1 cellular context compared by ENCODE assay signal in genomic region chr16:2474877-2475412, GRCh38.
TF ChIP-seq lines count a peak whose summit lies in the region.

Gene TBC1D24, plus strand, starts transcription at chr16:2475127. Its CDS starts 21,022 bp downstream, at chr16:2496149.

TF ChIP-seq in K562, 482 proteins besides CTCF, POLR2A, EP300 and RAD21 (continued from another document and continues in another):
- no peak for TF ChIP-seq ZBTB40 (IDR thresholded peaks at IDR 0.05)
- TF ChIP-seq ZBTB40 (CRISPR knock-in tag; IDR thresholded peaks at IDR 0.05): no peak
- no peak for TF ChIP-seq ARNT (IDR thresholded peaks at IDR 0.05)
- no peak for TF ChIP-seq TBP (optimal IDR thresholded peaks at IDR 0.05; ENCODE audit: low read depth, low read length)
- no peak for TF ChIP-seq E2F4 (CRISPR knock-in tag; IDR thresholded peaks at IDR 0.05; ENCODE audit: low read depth)
- TF ChIP-seq TRIM24 (IDR thresholded peaks at IDR 0.05): no peak
- no peak for TF ChIP-seq ZNF717 (CRISPR knock-in tag; IDR thresholded peaks at IDR 0.05)
- TF ChIP-seq EHMT2 (IDR thresholded peaks at IDR 0.05): no peak
- 0 out of 2 replicates have a peak, but pooled peaks have one; percentile 16 for TF ChIP-seq CREM (IDR thresholded peaks at IDR 0.05; ENCODE audit: low read depth)
- TF ChIP-seq ZBTB11 (CRISPR knock-in tag; IDR thresholded peaks at IDR 0.05): peak in 2 of 3 experiments; percentile 30 to 76; a peak in 2 of 6 replicates
- TF ChIP-seq ZNF212 (CRISPR knock-in tag; IDR thresholded peaks at IDR 0.05): no peak; the same call in 1 of the 2 replicates
- 0 out of 2 replicates have a peak, but pooled peaks have one; percentile 33 for TF ChIP-seq GABPB1 (CRISPR knock-in tag; IDR thresholded peaks at IDR 0.05)
- no peak for TF ChIP-seq JUN (IDR thresholded peaks at IDR 0.05; ENCODE audit: borderline replicate concordance, low read depth, low read length)
- TF ChIP-seq JUN (CRISPR knock-in tag; IDR thresholded peaks at IDR 0.05; ENCODE audit: borderline replicate concordance): no peak
- TF ChIP-seq ZNF778 (CRISPR knock-in tag; IDR thresholded peaks at IDR 0.05): no peak
- no peak for TF ChIP-seq EGR1 (conservative IDR thresholded peaks at IDR 0.05)
- peak; percentile 74 for TF ChIP-seq MEIS2 (IDR thresholded peaks at IDR 0.05; ENCODE audit: partially characterized antibody)
- TF ChIP-seq TCFL5 (CRISPR knock-in tag; conservative IDR thresholded peaks at IDR 0.05): no peak
- TF ChIP-seq TAF7 (tag; IDR thresholded peaks at IDR 0.05): no peak
- TF ChIP-seq RUNX1 (IDR thresholded peaks at IDR 0.05; ENCODE audit: low read depth): no peak
- TF ChIP-seq ZNF282 (CRISPR knock-in tag; IDR thresholded peaks at IDR 0.05): no peak
- no peak for TF ChIP-seq HOMEZ (CRISPR knock-in tag; IDR thresholded peaks at IDR 0.05)
- 0 out of 2 replicates have a peak, but pooled peaks have one; percentile 9 for TF ChIP-seq ARID4B (CRISPR knock-in tag; IDR thresholded peaks at IDR 0.05)
- no peak for TF ChIP-seq CBX8 (IDR thresholded peaks at IDR 0.05; ENCODE audit: borderline replicate concordance, extremely low read depth, low read depth, low read length, poor library complexity, severe bottlenecking)
- no peak for TF ChIP-seq PHB (CRISPR knock-in tag; IDR thresholded peaks at IDR 0.05)
- TF ChIP-seq ZNF280B (CRISPR knock-in tag; IDR thresholded peaks at IDR 0.05): no peak
- TF ChIP-seq SP1 (CRISPR knock-in tag; IDR thresholded peaks at IDR 0.05): no peak
- TF ChIP-seq NFRKB (IDR thresholded peaks at IDR 0.05; ENCODE audit: low read depth): no peak
- TF ChIP-seq SMC3 (conservative IDR thresholded peaks at IDR 0.05; ENCODE audit: insufficient read depth, low read depth, low read length): no peak
- TF ChIP-seq HNRNPL (IDR thresholded peaks at IDR 0.05; ENCODE audit: low read depth, low read length): peak; percentile 63; the same call in 1 of the 2 replicates
- no peak for TF ChIP-seq ZNF79 (CRISPR knock-in tag; IDR thresholded peaks at IDR 0.05; ENCODE audit: low read depth)
- TF ChIP-seq CTBP1 (IDR thresholded peaks at IDR 0.05; ENCODE audit: borderline replicate concordance): no peak
- no peak for TF ChIP-seq ZNF24 (IDR thresholded peaks at IDR 0.05)
- TF ChIP-seq ZFP91 (CRISPR knock-in tag; IDR thresholded peaks at IDR 0.05): no peak
- no peak for TF ChIP-seq ESRRB (CRISPR knock-in tag; IDR thresholded peaks at IDR 0.05; ENCODE audit: borderline replicate concordance)
- TF ChIP-seq ZNF551 (CRISPR knock-in tag; IDR thresholded peaks at IDR 0.05): no peak
- no peak for TF ChIP-seq RBM25 (IDR thresholded peaks at IDR 0.05; ENCODE audit: low read depth, low read length, severe bottlenecking)
- TF ChIP-seq MAZ (CRISPR knock-in tag; conservative IDR thresholded peaks at IDR 0.05 in 1 of 2, IDR thresholded peaks at IDR 0.05 in 1 of 2): peak in 1 of 2 experiments; percentile 8; a peak in 1 of 4 replicates
- TF ChIP-seq HNRNPLL (IDR thresholded peaks at IDR 0.05; ENCODE audit: low read depth, low read length, poor library complexity, severe bottlenecking): no peak
- no peak for TF ChIP-seq MEF2A (IDR thresholded peaks at IDR 0.05; ENCODE audit: control insufficient read depth, low read depth, low read length)
- no peak for TF ChIP-seq ZNF589 (CRISPR knock-in tag; IDR thresholded peaks at IDR 0.05; ENCODE audit: low read depth)
